ENCODE assay signal across 8 cellular contexts in the genomic region with DNA sequence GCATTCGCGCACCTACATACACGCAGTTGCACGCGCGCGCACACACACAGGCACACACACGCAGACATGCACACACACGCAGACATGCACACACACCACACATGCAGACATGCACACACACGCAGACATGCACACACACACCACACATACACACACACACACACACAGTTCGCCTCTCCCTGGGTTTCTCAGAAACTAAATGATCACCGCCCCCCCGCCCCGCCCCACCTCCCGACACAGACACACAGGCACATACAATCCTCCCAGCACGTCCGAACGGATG. TPM values are rescaled to one million over a fixed set of nuclear protein-coding genes. Genes with fewer than 3 reads are reported as not detected.
DNase-seq lines count a peak whose midpoint lies in the region; ATAC-seq and TF ChIP-seq lines count a peak whose summit lies in the region.

No MANE protein-coding gene starts in this region.

- H3K4me1 ChIP-seq in lower lobe of right lung (peaks cover 26% of the 10 kb centered on the region), transverse colon (peaks cover 6 to 35% (median 19%) of the 10 kb centered on the region in 4 donors)

- no peaks in the 10 kb centered on the region for H3K36me3 ChIP-seq in lower lobe of right lung
- H3K36me3 ChIP-seq in transverse colon, result no peaks in the 10 kb centered on the region

- peaks cover 26% of the 10 kb centered on the region for H3K27me3 ChIP-seq in lower lobe of right lung (ENCODE audit: low read depth)
- peaks cover 26% of the 10 kb centered on the region for H3K27me3 ChIP-seq in transverse colon

- TF ChIP-seq EP300 in transverse colon (IDR thresholded peaks at IDR 0.05; ENCODE audit: low read depth), result no peak

- DNase-seq in stimulated activated CD4-positive, alpha-beta T cell treated with anti-CD3 and anti-CD28 coated beads, Interleukin-1b, Interleukin-23, amount 100 ng/mL, for 48 hours, result peak; percentile 9
- no peak for DNase-seq in stimulated activated CD4-positive, alpha-beta T cell treated with anti-CD3 and anti-CD28 coated beads, Interleukin-12 subunit alpha, Interleukin-12 subunit beta, amount 100 ng/mL, for 4 hours
- DNase-seq in astrocyte of the spinal cord (ENCODE audit: low read depth, low spot score), result no peak
- peak; percentile 45 for DNase-seq in lower lobe of right lung
- DNase-seq in transverse colon, result peak; percentile 11
- DNase-seq in superior temporal gyrus (ENCODE audit: extremely low spot score), result no peak

- H3K4me3 ChIP-seq in astrocyte of the spinal cord (ENCODE audit: low read depth, low read length) (peak overlapping the region; percentile 68), lower lobe of right lung (peak overlapping the region; percentile 75), transverse colon (peak overlapping the region; percentile 67 to 93 (median 74))

- in situ Hi-C loops in astrocyte of the spinal cord (cut with HindIII; ENCODE audit: low sequenced_read_pairs) (no loop called here), transverse colon (cut with MboI; ENCODE audit: low pct_ligation_motif_present in 1 of 4, low pct_unique_long_range_greater_than_20kb in 1 of 4, low sequenced_read_pairs in 3 of 4) (loop anchor here (5.0 to 10.0 kb wide), 2 partner anchors 884 to 886 kb away; no protein-coding TSS in a partner anchor)

- H3K27ac ChIP-seq in lower lobe of right lung (peak overlapping the region; percentile 77), transverse colon (peak overlapping the region in 3 of 4 donors; percentile 86 to 90 (median 90))

- H3K9me3 ChIP-seq in lower lobe of right lung (no peaks in the 10 kb centered on the region), transverse colon (no peaks in the 10 kb centered on the region)

- no peak for TF ChIP-seq POLR2A in transverse colon (IDR thresholded peaks at IDR 0.05)

- intact Hi-C loops in lower lobe of right lung (cut with DNase I), result loop anchor here (10.0 kb wide), 1 partner anchor 886 kb away; no protein-coding TSS in a partner anchor
- intact Hi-C loops in transverse colon (cut with DNase I; ENCODE audit: low total_unique reads), result loop anchor here (5.0 kb wide), 2 partner anchors 136 to 396 kb away; no protein-coding TSS in a partner anchor

- ATAC-seq in lower lobe of right lung (no peak), GM21381 (IDR thresholded peaks at IDR 0.05; ENCODE audit: unreplicated experiment) (no peak), HG02571 (IDR thresholded peaks at IDR 0.05; ENCODE audit: unreplicated experiment) (no peak)

- TF ChIP-seq CTCF in astrocyte of the spinal cord (IDR thresholded peaks at IDR 0.05; ENCODE audit: low read depth, low read length) (no peak), lower lobe of right lung (IDR thresholded peaks at IDR 0.05) (no peak), transverse colon (IDR thresholded peaks at IDR 0.05) (no peak)

- 4% methylated on average over 17 of the region's 18 CpGs; no CpG with 5 or more reads in 1 of the 2 donors for WGBS in transverse colon (ENCODE audit: low coverage in 1 of 2), 2 donors

RNA-seq across cellular contexts. Expression of gene EPHA4, which starts 1.1 kb away (rescaled TPM):
- 13.8 TPM for total RNA-seq in lower lobe of right lung
- total RNA-seq in transverse colon, result 10 to 100 TPM in 3 of 4 donors, 1 to 10 TPM in 1; 1.5 to 21.0 (median 13.8) TPM

Comparison
In these comparisons a context has a peak if more than half of its experiments do, and no peak if none do; other contexts are left out.
1. DNase-seq: peak in stimulated activated CD4-positive, alpha-beta T cell treated with anti-CD3 and anti-CD28 coated beads, Interleukin-1b, Interleukin-23, amount 100 ng/mL, for 48 hours (single experiment), lower lobe of right lung (single experiment) and transverse colon (single experiment); none in stimulated activated CD4-positive, alpha-beta T cell treated with anti-CD3 and anti-CD28 coated beads, Interleukin-12 subunit alpha, Interleukin-12 subunit beta, amount 100 ng/mL, for 4 hours (single experiment), astrocyte of the spinal cord (single experiment) and superior temporal gyrus (single experiment).
2. Peak in every context shown above with its lines, with median percentiles within 50 percentile points of each other: H3K4me3 ChIP-seq.